In genomic region chr6:2245954-2246863, GRCh38 we compare ENCODE assay signal across 8 cellular contexts. TPM values are rescaled to one million over a fixed set of nuclear protein-coding genes. Genes with fewer than 3 reads are reported as not detected.
A peak's percentile ranks its signal among the peaks of the same experiment; 100 is the strongest.
DNase-seq lines count a peak whose midpoint lies in the region; ATAC-seq, FAIRE-seq and TF ChIP-seq lines count a peak whose summit lies in the region.

No MANE protein-coding gene starts in this region.

- H3K27ac Mint-ChIP-seq in astrocyte (ENCODE audit: unreplicated experiment), result peak overlapping the region; percentile 92

- no peak for TF ChIP-seq EP300 in sigmoid colon (IDR thresholded peaks at IDR 0.05)

- no peak for TF ChIP-seq POLR2A in sigmoid colon (IDR thresholded peaks at IDR 0.05)

- peak; percentile 35 for ATAC-seq in GM21447 (IDR thresholded peaks at IDR 0.05; ENCODE audit: unreplicated experiment)

- no peaks in the 10 kb centered on the region for H3K27me3 ChIP-seq in SJSA1 (replicated peaks)
- H3K27me3 ChIP-seq in astrocyte (ENCODE audit: insufficient read depth, low read length), result no peaks in the 10 kb centered on the region
- no peaks in the 10 kb centered on the region for H3K27me3 ChIP-seq in iPS DF 6.9 (ENCODE audit: control insufficient read depth, insufficient read depth, low read length)
- H3K27me3 ChIP-seq in sigmoid colon, result no peaks in the 10 kb centered on the region

- DNase-seq in Caki2 (ENCODE audit: low read depth) (peak; percentile 65), SJSA1 (ENCODE audit: low read depth in 1 of 2, low spot score in 2 of 2) (no peak), astrocyte (ENCODE audit: low read depth) (peak; percentile 48), iPS DF 6.9 (ENCODE audit: low read depth, low spot score) (no peak), sigmoid colon (peak; percentile 86), T1000 (lab: John Stamatoyannopoulos, UW) (no peak)

- H3K4me1 ChIP-seq in SJSA1 (replicated peaks) (peaks cover 17% of the 10 kb centered on the region), astrocyte (ENCODE audit: insufficient read depth, low read length) (peaks cover 12% of the 10 kb centered on the region), iPS DF 6.9 (ENCODE audit: control insufficient read depth, insufficient read depth, low read length) (peaks cover 1% of the 10 kb centered on the region; the same call in 1 of the 2 replicates), sigmoid colon (peaks cover 0 to 22% (median 11%) of the 10 kb centered on the region in 4 donors)

- H3K9me3 ChIP-seq in KOPT-K1 (ENCODE audit: insufficient read depth, low read length, poor library complexity, severe bottlenecking) (no peaks in the 10 kb centered on the region), SJSA1 (replicated peaks) (peaks cover 3% of the 10 kb centered on the region; the same call in 1 of the 2 replicates), astrocyte (ENCODE audit: insufficient read depth, low read depth, low read length) (no peaks in the 10 kb centered on the region), iPS DF 6.9 (ENCODE audit: control insufficient read depth, insufficient read depth, low read length) (no peaks in the 10 kb centered on the region), sigmoid colon (no peaks in the 10 kb centered on the region)

- peak overlapping the region; percentile 86 for H2AFZ ChIP-seq in astrocyte (ENCODE audit: low read depth, low read length)

- H3K27me3 Mint-ChIP-seq in astrocyte (ENCODE audit: low read depth, unreplicated experiment), result no peaks in the 10 kb centered on the region

- in situ Hi-C loops in Caki2 (cut with HindIII; ENCODE audit: low pct_unique_long_range_greater_than_20kb, low sequenced_read_pairs), result no loop called here

- peak overlapping the region; percentile 81 for H3K27ac ChIP-seq in KOPT-K1 (ENCODE audit: low read depth, low read length, poor library complexity, severe bottlenecking)
- peak overlapping the region; percentile 49 for H3K27ac ChIP-seq in SJSA1
- peak overlapping the region; percentile 84 for H3K27ac ChIP-seq in astrocyte (ENCODE audit: low read depth, low read length)
- H3K27ac ChIP-seq in iPS DF 6.9 (ENCODE audit: low read length), result no peak overlapping the region
- peak overlapping the region; percentile 75 to 87 (median 81) for H3K27ac ChIP-seq in sigmoid colon

- H3K4me3 ChIP-seq in SJSA1 (peak overlapping the region; percentile 99), astrocyte (ENCODE audit: insufficient read depth, low read depth, low read length) (peak overlapping the region; percentile 85), iPS DF 6.9 (ENCODE audit: low read length) (peak overlapping the region; percentile 98; the same call in 1 of the 2 replicates), sigmoid colon (peak overlapping the region; percentile 66 to 93 (median 88))

- peaks cover 1% of the 10 kb centered on the region for H3K4me1 Mint-ChIP-seq in astrocyte (ENCODE audit: low read depth, unreplicated experiment)

- WGBS in iPS DF 6.9 (ENCODE audit: insufficient coverage, insufficient read length), result no CpG with 5 or more reads among the region's 26 CpGs
- 7 to 18% methylated on average over 26 of the region's 26 CpGs for WGBS in sigmoid colon, 2 donors

- H3K36me3 ChIP-seq in KOPT-K1 (ENCODE audit: insufficient read depth, low read length) (no peaks in the 10 kb centered on the region), SJSA1 (peaks cover 7% of the 10 kb centered on the region), astrocyte (ENCODE audit: insufficient read depth, low read length) (no peaks in the 10 kb centered on the region), iPS DF 6.9 (ENCODE audit: control insufficient read depth, insufficient read depth, low read length) (no peaks in the 10 kb centered on the region), sigmoid colon (peaks cover 0 to 18% (median 0%) of the 10 kb centered on the region in 4 donors)

- H3K4me2 ChIP-seq in astrocyte (ENCODE audit: low read length), result peak overlapping the region; percentile 98

- peaks cover 2% of the 10 kb centered on the region for H3K36me3 Mint-ChIP-seq in astrocyte (ENCODE audit: low read depth, unreplicated experiment)

- H3K9ac ChIP-seq in astrocyte (ENCODE audit: low read length), result peak overlapping the region; percentile 94

- intact Hi-C loops in sigmoid colon (cut with DNase I), result loop anchor here (2.0 to 5.0 kb wide), 4 partner anchors 131 to 639 kb away; partner anchors contain the start of genes FOXC1 and WRNIP1

- no peaks in the 10 kb centered on the region for H4K20me1 ChIP-seq in astrocyte (ENCODE audit: insufficient read depth, low read length)

- H3K79me2 ChIP-seq in astrocyte (ENCODE audit: insufficient read depth, low read length), result peaks cover 4% of the 10 kb centered on the region

- FAIRE-seq in astrocyte (lab: Jason Lieb, UNC), result no peak

- H3K4me3 Mint-ChIP-seq in astrocyte (ENCODE audit: unreplicated experiment), result peak overlapping the region; percentile 93

- TF ChIP-seq CTCF in astrocyte (IDR thresholded peaks at IDR 0.05; ENCODE audit: insufficient read depth, low read depth, low read length), result no peak
- no peak for TF ChIP-seq CTCF in sigmoid colon (IDR thresholded peaks at IDR 0.05)

- no peaks in the 10 kb centered on the region for H3K9me3 Mint-ChIP-seq in astrocyte (ENCODE audit: unreplicated experiment)

RNA-seq across cellular contexts. Expression of gene GMDS, which starts 0.8 kb away (rescaled TPM):
- total RNA-seq in Caki2 (2014; rRNA removed; shearing (Covaris generic); ENCODE audit: low replicate concordance), result 6.7 and 10.9 TPM in 2 replicates
- total RNA-seq in SJSA1 (2014; rRNA removed; shearing (Covaris generic)), result 7.9 and 42.1 TPM in 2 replicates
- 9.4 and 12.3 TPM in 2 replicates for total RNA-seq in astrocyte
- 1 to 10 TPM; 3.1 to 9.4 (median 3.8) TPM for total RNA-seq in sigmoid colon
- 100 to 1,000 TPM in 2 of 3 donors, 10 to 100 TPM in 1; 87.1 to 173 (median 154) TPM for polyA plus RNA-seq in sigmoid colon

Comparison
In these comparisons a context has a peak if more than half of its experiments do, and no peak if none do; other contexts are left out.
1. DNase-seq: peak in Caki2 (single experiment), astrocyte (single experiment) and sigmoid colon (single experiment); none in SJSA1 (0 of 2), iPS DF 6.9 (single experiment) and T1000 (single experiment).
2. Peak in every context shown above with its lines, with median percentiles within 50 percentile points of each other: H3K4me3 ChIP-seq.